In genomic region chr16:23940111-23940510, GRCh38 we compare ENCODE assay signal across 20 cellular contexts.
DNase-seq lines count a peak whose midpoint lies in the region; ATAC-seq, FAIRE-seq and TF ChIP-seq lines count a peak whose summit lies in the region.
"Had no signal": no experiment of that assay in that cellular context is flagged by ENCODE, and none has a peak within 500 bp of the region (broad histone marks: within the 10 kb centered on the region; RNA-seq: fewer than 3 reads in every experiment).

No MANE protein-coding gene starts in this region.

- DNase-seq in HepG2 (ENCODE audit: low spot score) (no peak), SK-N-MC (ENCODE audit: low read depth, low spot score) (no peak), right lobe of liver (no peak), glutamatergic neuron (no peak)
- DNase-seq: 8988T; ACHN; AML-193; C1 segment of cervical spinal cord; Caco-2; CD8-positive, alpha-beta T cell; DND-41; GOT3; HFFc6 had no signal

- H3K4me3 ChIP-seq in liver (ENCODE audit: low read depth in 1 of 3, low read length in 3 of 3), result no peak overlapping the region
- H3K4me3 ChIP-seq in HepG2 (replicated peaks in 1 of 3; ENCODE audit: insufficient read depth in 1 of 3, low read depth in 2 of 3, low read length in 3 of 3), result no peak overlapping the region
- H3K4me3 ChIP-seq in SK-N-MC, result no peak overlapping the region
- no peak overlapping the region for H3K4me3 ChIP-seq in right lobe of liver
- H3K4me3 ChIP-seq: A549, HAP-1 had no signal

- no peak for FAIRE-seq in HepG2 (lab: Jason Lieb, UNC)
- FAIRE-seq: G401.6, H54 had no signal

- H3K79me2 ChIP-seq in HepG2 (ENCODE audit: insufficient read depth, low read length), result no peaks in the 10 kb centered on the region

- no peak overlapping the region for H3K4me2 ChIP-seq in HepG2 (ENCODE audit: low read depth, low read length)
- H3K4me2 ChIP-seq: A549 had no signal

- no peak overlapping the region for H2AFZ ChIP-seq in HepG2 (ENCODE audit: low read length)

- no peak for TF ChIP-seq CTCF in liver (IDR thresholded peaks at IDR 0.05; ENCODE audit: low read depth, low read length, missing input control)
- no peak for TF ChIP-seq CTCF in HepG2 (CRISPR knock-in tag; IDR thresholded peaks at IDR 0.05)
- no peak for TF ChIP-seq CTCF in right lobe of liver (IDR thresholded peaks at IDR 0.05)
- TF ChIP-seq CTCF in glutamatergic neuron (IDR thresholded peaks at IDR 0.05; ENCODE audit: partially characterized antibody, unreplicated experiment), result no peak

- H3K36me3 ChIP-seq in liver (ENCODE audit: control insufficient read depth in 4 of 4, insufficient read depth in 3 of 4, low read depth in 1 of 4, low read length in 3 of 4) (no peaks in the 10 kb centered on the region), HepG2 (replicated peaks in 1 of 2; ENCODE audit: control insufficient read depth in 1 of 2, insufficient read depth in 2 of 2, low read length in 2 of 2) (no peaks in the 10 kb centered on the region), SK-N-MC (ENCODE audit: insufficient read depth, low read length) (no peaks in the 10 kb centered on the region), right lobe of liver (no peaks in the 10 kb centered on the region)
- H3K36me3 ChIP-seq: HAP-1 had no signal

- H4K20me1 ChIP-seq in HepG2 (ENCODE audit: insufficient read depth, low read length), result 0 out of 2 replicates have a peak, but pooled peaks cover 2% of the 10 kb centered on the region

- POLR2A ChIA-PET in HepG2 (lab: Yijun Ruan, JAX), result no interaction called here

- H3K9me3 ChIP-seq in liver (ENCODE audit: control insufficient read depth in 4 of 4, low read length in 3 of 4), result no peaks in the 10 kb centered on the region
- H3K9me3 ChIP-seq in HepG2 (ENCODE audit: low read length), result no peaks in the 10 kb centered on the region
- H3K9me3 ChIP-seq in SK-N-MC (ENCODE audit: low read depth, low read length), result no peaks in the 10 kb centered on the region
- H3K9me3 ChIP-seq in right lobe of liver, result no peaks in the 10 kb centered on the region
- H3K9me3 ChIP-seq: A549, Caco-2, HAP-1 had no signal

- H3K36me3 Mint-ChIP-seq in glutamatergic neuron (ENCODE audit: unreplicated experiment), result no peaks in the 10 kb centered on the region

- H3K27ac ChIP-seq in liver (ENCODE audit: low read depth in 1 of 2, low read length in 2 of 2), result no peak overlapping the region
- no peak overlapping the region for H3K27ac ChIP-seq in HepG2 (ENCODE audit: extremely low read length, insufficient read depth, low read length)
- 0 out of 2 replicates have a peak overlapping the region, but pooled peaks have one; percentile 30 for H3K27ac ChIP-seq in SK-N-MC
- no peak overlapping the region for H3K27ac ChIP-seq in right lobe of liver
- H3K27ac ChIP-seq: A549 had no signal

- in situ Hi-C loops in HepG2 (cut with HindIII; ENCODE audit: extremely low pct_ligation_motif_present, low pct_unique_long_range_greater_than_20kb), result no loop called here

- ATAC-seq in HepG2 (no peak), right lobe of liver (peak in 3 of 4 donors; percentile 79 to 86 (median 85)), GM21529 (IDR thresholded peaks at IDR 0.05; ENCODE audit: unreplicated experiment) (no peak), GM21390 (IDR thresholded peaks at IDR 0.05; ENCODE audit: unreplicated experiment) (no peak)
- ATAC-seq: A549; CD8-positive, alpha-beta T cell had no signal

- no peaks in the 10 kb centered on the region for H3K27me3 ChIP-seq in liver (ENCODE audit: control insufficient read depth in 4 of 4, insufficient read depth in 4 of 4, low read length in 3 of 4)
- peaks cover 0 to 7% of the 10 kb centered on the region in 2 experiments; a peak in 2 of 5 replicates for H3K27me3 ChIP-seq in HepG2 (ENCODE audit: control insufficient read depth in 1 of 2, insufficient read depth in 2 of 2, low read length in 2 of 2)
- no peaks in the 10 kb centered on the region for H3K27me3 ChIP-seq in right lobe of liver

- no peak overlapping the region for H3K27ac Mint-ChIP-seq in glutamatergic neuron (ENCODE audit: unreplicated experiment)
- H3K27ac Mint-ChIP-seq: CD8-positive, alpha-beta T cell; HFFc6 had no signal

- no peak overlapping the region for H3K4me3 Mint-ChIP-seq in glutamatergic neuron (ENCODE audit: unreplicated experiment)
- H3K4me3 Mint-ChIP-seq: CD8-positive, alpha-beta T cell; HFFc6 had no signal

- peaks cover 2% of the 10 kb centered on the region for H3K9me3 Mint-ChIP-seq in glutamatergic neuron (ENCODE audit: unreplicated experiment)
- H3K9me3 Mint-ChIP-seq: CD8-positive, alpha-beta T cell had no signal

- CTCF ChIA-PET in HepG2 (lab: Yijun Ruan, JAX; ENCODE audit: low intra/inter-chr PET ratio, low total read pairs), result no interaction called here

- H3K4me1 Mint-ChIP-seq in glutamatergic neuron (ENCODE audit: low read depth, unreplicated experiment), result no peaks in the 10 kb centered on the region

- H3K9ac ChIP-seq in liver (ENCODE audit: low read depth in 1 of 2, low read length in 2 of 2) (no peak overlapping the region), HepG2 (ENCODE audit: insufficient read depth, low read depth, low read length) (no peak overlapping the region), SK-N-MC (ENCODE audit: insufficient read length) (no peak overlapping the region)

- H3K4me1 ChIP-seq in liver (ENCODE audit: control insufficient read depth in 4 of 4, insufficient read depth in 4 of 4, low read length in 3 of 4) (peaks cover 0 to 3% (median 0%) of the 10 kb centered on the region in 4 donors), HepG2 (ENCODE audit: insufficient read depth, low read length) (no peaks in the 10 kb centered on the region), right lobe of liver (no peaks in the 10 kb centered on the region)
- H3K4me1 ChIP-seq: A549, Caco-2 had no signal

- TF ChIP-seq EP300 in HepG2 (IDR thresholded peaks at IDR 0.05; ENCODE audit: low read depth in 2 of 2, low read length in 2 of 2), result no peak
- TF ChIP-seq EP300 in HepG2 (CRISPR knock-in tag; IDR thresholded peaks at IDR 0.05; ENCODE audit: borderline replicate concordance), result no peak

- H3K27me3 Mint-ChIP-seq in glutamatergic neuron (ENCODE audit: unreplicated experiment), result peaks cover 5% of the 10 kb centered on the region

- TF ChIP-seq RAD21 in liver (IDR thresholded peaks at IDR 0.05), result no peak
- TF ChIP-seq RAD21 in HepG2 (CRISPR knock-in tag; IDR thresholded peaks at IDR 0.05), result no peak

- intact Hi-C loops in HepG2 (cut with micrococcal nuclease; ENCODE audit: unreplicated experiment), result no loop called here
- intact Hi-C loops in right lobe of liver (cut with DNase I), result no loop called here

- TF ChIP-seq POLR2A in HepG2 (IDR thresholded peaks at IDR 0.05; ENCODE audit: insufficient read depth in 1 of 2, low read depth in 2 of 2, low read length in 2 of 2) (no peak), right lobe of liver (IDR thresholded peaks at IDR 0.05) (no peak)

- BruUV-seq in HepG2 (replicated peaks; lab: Mats Ljungman, UMichigan), result no TSS peak

TF ChIP-seq in liver, 16 proteins besides CTCF, POLR2A, EP300 and RAD21:
- TF ChIP-seq HNF4A (conservative IDR thresholded peaks at IDR 0.05) (peak; percentile 56 to 64), REST (IDR thresholded peaks at IDR 0.05) (no peak)

TF ChIP-seq in HepG2, 621 proteins besides CTCF, POLR2A, EP300 and RAD21:
- TF ChIP-seq ZNF720 (CRISPR knock-in tag; IDR thresholded peaks at IDR 0.05) (no peak), ZSCAN12 (CRISPR knock-in tag; IDR thresholded peaks at IDR 0.05) (no peak), ZNF766 (CRISPR knock-in tag; IDR thresholded peaks at IDR 0.05; ENCODE audit: borderline replicate concordance) (no peak), ONECUT2 (CRISPR knock-in tag; IDR thresholded peaks at IDR 0.05) (no peak), HDAC6 (IDR thresholded peaks at IDR 0.05; ENCODE audit: low read depth, low read length) (no peak), PPARG (CRISPR knock-in tag; conservative IDR thresholded peaks at IDR 0.05) (no peak), ZNF337 (CRISPR knock-in tag; IDR thresholded peaks at IDR 0.05; ENCODE audit: borderline replicate concordance, low read depth) (no peak), NCOA5 (CRISPR knock-in tag; IDR thresholded peaks at IDR 0.05) (no peak), ZNF296 (CRISPR knock-in tag; conservative IDR thresholded peaks at IDR 0.05) (no peak), ZSCAN9 (CRISPR knock-in tag; IDR thresholded peaks at IDR 0.05; ENCODE audit: borderline replicate concordance) (no peak), SATB2 (CRISPR knock-in tag; IDR thresholded peaks at IDR 0.05) (no peak), ZNF564 (CRISPR knock-in tag; IDR thresholded peaks at IDR 0.05) (no peak), WIZ (CRISPR knock-in tag; IDR thresholded peaks at IDR 0.05) (no peak), SAP130 (CRISPR knock-in tag; IDR thresholded peaks at IDR 0.05; ENCODE audit: low read depth) (no peak), ZNF138 (CRISPR knock-in tag; IDR thresholded peaks at IDR 0.05; ENCODE audit: low read depth) (no peak), ZNF17 (CRISPR knock-in tag; IDR thresholded peaks at IDR 0.05) (no peak), ZMYM2 (CRISPR knock-in tag; IDR thresholded peaks at IDR 0.05) (no peak), HDAC1 (CRISPR knock-in tag; IDR thresholded peaks at IDR 0.05) (no peak)

Comparison
In these comparisons a context has a peak if more than half of its experiments do, and no peak if none do; other contexts are left out.
1. ATAC-seq: peak in right lobe of liver (3 of 4); none in HepG2 (single experiment), GM21529 (single experiment) and GM21390 (single experiment).